ENCODE assay signal across 8 cellular contexts in genomic region chr10:3886666-3887251, GRCh38.
DNase-seq lines count a peak whose midpoint lies in the region; ATAC-seq and TF ChIP-seq lines count a peak whose summit lies in the region.

No MANE protein-coding gene starts in this region.

- intact Hi-C loops in gastrocnemius medialis (cut with DNase I; ENCODE audit: low total_unique reads) = loop anchor here (2.0 to 10.0 kb wide), 4 partner anchors 74 to 768 kb away; no protein-coding TSS in a partner anchor

- peak in 1 of 2 donors; percentile 21 for TF ChIP-seq POLR2A in gastrocnemius medialis (IDR thresholded peaks at IDR 0.05)

- ATAC-seq in GM18907 (IDR thresholded peaks at IDR 0.05; ENCODE audit: unreplicated experiment) = peak; percentile 50
- peak; percentile 81 to 85 for ATAC-seq in gastrocnemius medialis
- ATAC-seq in naive thymus-derived CD8-positive, alpha-beta T cell = no peak

- no peak for TF ChIP-seq CTCF in gastrocnemius medialis (IDR thresholded peaks at IDR 0.05 in 4 of 5, conservative IDR thresholded peaks at IDR 0.05 in 1 of 5)

- H3K4me1 Mint-ChIP-seq in naive thymus-derived CD8-positive, alpha-beta T cell = peaks cover under 1 to 17% (median 3%) of the 10 kb centered on the region in 4 donors

- peak overlapping the region in 4 of 10 donors; percentile 7 to 89 (median 36) for H3K27ac Mint-ChIP-seq in naive thymus-derived CD8-positive, alpha-beta T cell

- peaks cover 16 to 21% of the 10 kb centered on the region in 2 donors for H3K4me1 ChIP-seq in gastrocnemius medialis

- H3K27me3 Mint-ChIP-seq in naive thymus-derived CD8-positive, alpha-beta T cell = peaks cover 0 to 8% (median 0%) of the 10 kb centered on the region in 5 donors

- H3K36me3 ChIP-seq in gastrocnemius medialis = no peaks in the 10 kb centered on the region

- DNase-seq in T1000 (lab: John Stamatoyannopoulos, UW) (peak; percentile 29), glomerular visceral epithelial cell (ENCODE audit: extremely low spot score) (peak; percentile 93), gastrocnemius medialis (peak; percentile 38 to 40), NCI-H2107 treated with DMSO at 0.1 percent for 48 hours (lab: John Stamatoyannopoulos, UW; ENCODE audit: unreplicated experiment) (no peak), putamen (ENCODE audit: low spot score) (no peak)
- no peak for DNase-seq in activated effector memory CD4-positive, alpha-beta T cell treated with anti-CD3 and anti-CD28 coated beads, Interleukin-2, amount 50 U/mL, for 16 hours
- no peak for DNase-seq in naive thymus-derived CD8-positive, alpha-beta T cell

- in situ Hi-C loops in gastrocnemius medialis (cut with MboI; ENCODE audit: low sequenced_read_pairs in 4 of 4) = no loop called here

- H3K4me3 ChIP-seq in gastrocnemius medialis = peak overlapping the region in 3 of 4 donors; percentile 6 to 17 (median 8)

- no peak overlapping the region for H3K4me3 Mint-ChIP-seq in naive thymus-derived CD8-positive, alpha-beta T cell

- no peaks in the 10 kb centered on the region for H3K36me3 Mint-ChIP-seq in naive thymus-derived CD8-positive, alpha-beta T cell

- no peaks in the 10 kb centered on the region for H3K9me3 Mint-ChIP-seq in naive thymus-derived CD8-positive, alpha-beta T cell

- peak overlapping the region; percentile 72 to 82 (median 78) for H3K27ac ChIP-seq in gastrocnemius medialis

- no peaks in the 10 kb centered on the region for H3K9me3 ChIP-seq in gastrocnemius medialis

- H3K27me3 ChIP-seq in gastrocnemius medialis = no peaks in the 10 kb centered on the region

- POLR2A ChIA-PET in naive thymus-derived CD8-positive, alpha-beta T cell (lab: Charles Lee) = interaction anchor here (0.5 to 2.0 kb wide), 2 partner anchors 9 to 102 kb away, joined by 6 to 7 read pairs; partner anchors contain the start of gene KLF6

Comparison
In these comparisons a context has a peak if more than half of its experiments do, and no peak if none do; other contexts are left out.
1. ATAC-seq: peak in GM18907 (single experiment) and gastrocnemius medialis (2 of 2); none in naive thymus-derived CD8-positive, alpha-beta T cell (0 of 2).
2. DNase-seq: peak in T1000 (single experiment), glomerular visceral epithelial cell (single experiment) and gastrocnemius medialis (2 of 2); none in activated effector memory CD4-positive, alpha-beta T cell treated with anti-CD3 and anti-CD28 coated beads, Interleukin-2, amount 50 U/mL, for 16 hours (single experiment), naive thymus-derived CD8-positive, alpha-beta T cell (0 of 10), NCI-H2107 treated with DMSO at 0.1 percent for 48 hours (single experiment) and putamen (single experiment).